In genomic region chr17:47941246-47941997, GRCh38 we compare ENCODE assay signal across 8 cellular contexts. TPM values are rescaled to one million over a fixed set of nuclear protein-coding genes. Genes with fewer than 3 reads are reported as not detected.
A peak's percentile ranks its signal among the peaks of the same experiment; 100 is the strongest.
DNase-seq lines count a peak whose midpoint lies in the region; ATAC-seq and TF ChIP-seq lines count a peak whose summit lies in the region.

PNPO (plus strand) TSS chr17:47941571; CDS start chr17:47941676, 105 bp downstream.

- ATAC-seq in GM21737 (IDR thresholded peaks at IDR 0.05; ENCODE audit: unreplicated experiment) = peak; percentile 87
- ATAC-seq in activated T-cell treated with anti-CD3 and anti-CD28 coated beads, Interleukin-2, amount 50 U/mL, for 72 hours (replicated peaks in 1 of 2) = peak; percentile 96

- H3K27me3 Mint-ChIP-seq in activated T-cell treated with anti-CD3 and anti-CD28 coated beads, Interleukin-2, amount 50 U/mL, for 72 hours (ENCODE audit: low read depth) = no peaks in the 10 kb centered on the region

- no peaks in the 10 kb centered on the region for H4K20me1 ChIP-seq in KMS-11 (ENCODE audit: insufficient read depth)

- intact Hi-C loops in esophagus squamous epithelium (cut with DNase I) = loop anchor here (5.0 kb wide), 1 partner anchor 44 kb away; the partner anchor contains the start of gene SP2

- peak within 1 kb of the TSS; percentile 91 to 95 for H3K4me3 Mint-ChIP-seq in activated T-cell treated with anti-CD3 and anti-CD28 coated beads, Interleukin-2, amount 50 U/mL, for 72 hours

- H3K27ac ChIP-seq in KMS-11 = peak within 1 kb of the TSS; percentile 50
- H3K27ac ChIP-seq in Peyer's patch = peak within 1 kb of the TSS; percentile 77 to 84 (median 82)
- H3K27ac ChIP-seq in esophagus squamous epithelium = peak within 1 kb of the TSS; percentile 83 to 91 (median 89)

- H3K79me2 ChIP-seq in KMS-11 (ENCODE audit: insufficient read depth, low read depth) = peaks cover 16% of the 10 kb centered on the region; the same call in 1 of the 2 replicates

- H3K9me3 ChIP-seq in Peyer's patch (no peaks in the 10 kb centered on the region), esophagus squamous epithelium (no peaks in the 10 kb centered on the region)

- peak within 1 kb of the TSS; percentile 91 for H3K4me2 ChIP-seq in KMS-11

- H3K36me3 Mint-ChIP-seq in activated T-cell treated with anti-CD3 and anti-CD28 coated beads, Interleukin-2, amount 50 U/mL, for 72 hours (ENCODE audit: insufficient read depth in 2 of 2) = peaks cover 3 to 5% of the 10 kb centered on the region in 2 donors

- no peaks in the 10 kb centered on the region for H3K27me3 ChIP-seq in KMS-11 (ENCODE audit: insufficient read depth, low read depth)
- H3K27me3 ChIP-seq in Peyer's patch = no peaks in the 10 kb centered on the region
- H3K27me3 ChIP-seq in esophagus squamous epithelium = no peaks in the 10 kb centered on the region

- H3K4me1 Mint-ChIP-seq in activated T-cell treated with anti-CD3 and anti-CD28 coated beads, Interleukin-2, amount 50 U/mL, for 72 hours (ENCODE audit: low read depth) = peaks cover 84% of the 10 kb centered on the region

- H3K27ac Mint-ChIP-seq in activated T-cell treated with anti-CD3 and anti-CD28 coated beads, Interleukin-2, amount 50 U/mL, for 72 hours = peak within 1 kb of the TSS; percentile 86

- H3K4me1 ChIP-seq in KMS-11 (ENCODE audit: low read depth, poor library complexity, severe bottlenecking) = peaks cover 55% of the 10 kb centered on the region
- H3K4me1 ChIP-seq in Peyer's patch = peaks cover 0 to 32% (median 6%) of the 10 kb centered on the region in 4 donors
- peaks cover 15 to 57% (median 19%) of the 10 kb centered on the region in 3 donors for H3K4me1 ChIP-seq in esophagus squamous epithelium

- TF ChIP-seq POLR2A in Peyer's patch (IDR thresholded peaks at IDR 0.05) (peak; percentile 54 to 73), esophagus squamous epithelium (IDR thresholded peaks at IDR 0.05) (peak in 3 of 4 donors; percentile 19 to 58 (median 36))

- peak within 1 kb of the TSS; percentile 74 for H3K9ac ChIP-seq in KMS-11

- peak within 1 kb of the TSS; percentile 67 for H2AFZ ChIP-seq in KMS-11 (ENCODE audit: low read depth)

- H3K36me3 ChIP-seq in KMS-11 (ENCODE audit: insufficient read depth) (no peaks in the 10 kb centered on the region; the same call in 1 of the 2 replicates), Peyer's patch (peaks cover 0 to 6% (median 0%) of the 10 kb centered on the region in 3 donors), esophagus squamous epithelium (peaks cover 0 to 29% (median 11%) of the 10 kb centered on the region in 3 donors)

- no peak within 1 kb of the TSS for H3K4me3 ChIP-seq in KMS-11 (IDR thresholded peaks at IDR 0.05; ENCODE audit: insufficient read depth, low read depth, low read length)
- peak within 1 kb of the TSS; percentile 63 to 92 (median 76) for H3K4me3 ChIP-seq in Peyer's patch
- H3K4me3 ChIP-seq in esophagus squamous epithelium = peak within 1 kb of the TSS; percentile 68 to 97 (median 86)

- DNase-seq in DMS79 treated with DMSO at 0.1 percent for 48 hours (lab: John Stamatoyannopoulos, UW) = peak; percentile 98
- peak; percentile 93 to 98 (median 96) for DNase-seq in Peyer's patch
- peak; percentile 93 to 96 for DNase-seq in activated T-cell treated with anti-CD3 and anti-CD28 coated beads, Interleukin-2, amount 50 U/mL, for 72 hours
- DNase-seq in esophagus squamous epithelium (lab: John Stamatoyannopoulos, UW) = peak; percentile 79
- peak; percentile 99 for DNase-seq in myocyte (ENCODE audit: low read depth)
- peak; percentile 90 to 98 for DNase-seq in stimulated activated CD8-positive, alpha-beta memory T cell treated with anti-CD3 and anti-CD28 coated beads, Interleukin-7, amount 100 ng/mL, for 48 hours (ENCODE audit: extremely low read depth in 1 of 2, low read depth in 1 of 2)

- 1% methylated on average over 14 to 17 of the region's 46 CpGs for WGBS in esophagus squamous epithelium, 2 donors

- TF ChIP-seq CTCF in KMS-11 (conservative IDR thresholded peaks at IDR 0.05; ENCODE audit: low read depth, low read length) (no peak), Peyer's patch (IDR thresholded peaks at IDR 0.05) (peak in 3 of 6 experiments; percentile 37 to 49 (median 43)), esophagus squamous epithelium (IDR thresholded peaks at IDR 0.05) (peak in 3 of 6 experiments; percentile 5 to 32 (median 22))

- H3K9me3 Mint-ChIP-seq in activated T-cell treated with anti-CD3 and anti-CD28 coated beads, Interleukin-2, amount 50 U/mL, for 72 hours = peaks cover 2 to 4% of the 10 kb centered on the region in 2 donors

RNA-seq across cellular contexts. Expression of gene PNPO, which starts in this region (rescaled TPM):
- total RNA-seq in Peyer's patch (100 to 1,000 TPM in 1 of 4 donors, 10 to 100 TPM in 3; 23.9 to 103 (median 64.6) TPM), esophagus squamous epithelium (10 to 100 TPM; 25.6 to 38.6 (median 34.2) TPM), myocyte (29.3 and 43.5 TPM in 2 replicates)
- total RNA-seq in activated T-cell treated with anti-CD3 and anti-CD28 coated beads, Interleukin-2, amount 50 U/mL, for 72 hours = 10 to 100 TPM; 18.4 to 30.1 TPM
- polyA plus RNA-seq in myocyte (2012) = 12.8 TPM
